Comparison of ENCODE assay signal across 7 cellular contexts in the genomic region with DNA sequence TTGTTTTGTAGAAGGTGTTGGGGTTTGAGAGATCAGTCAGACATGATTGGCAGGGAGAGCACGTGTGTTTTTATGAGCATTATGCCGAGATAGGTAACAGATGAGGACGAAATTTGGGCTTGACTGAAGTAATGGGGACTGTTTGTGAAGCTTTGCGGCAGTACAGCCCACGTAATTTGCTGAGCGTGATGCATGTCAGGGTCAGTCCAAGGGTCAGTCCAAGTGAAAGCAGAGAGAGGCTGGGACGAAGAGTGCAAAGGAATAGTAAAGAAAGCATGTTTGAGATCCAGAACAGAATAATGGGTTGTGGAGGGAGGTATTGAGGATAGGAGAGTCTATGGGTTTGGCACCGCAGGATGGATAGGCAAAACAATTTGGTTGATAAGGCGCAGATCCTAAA. TPM values are rescaled to one million over a fixed set of nuclear protein-coding genes. Genes with fewer than 3 reads are reported as not detected.
"Had no signal": no experiment of that assay in that cellular context is flagged by ENCODE, and none has a peak within 500 bp of the region (broad histone marks: within the 10 kb centered on the region; RNA-seq: fewer than 3 reads in every experiment).

No MANE protein-coding gene starts in this region.

RNA-seq across cellular contexts. Expression of a gene that starts 17.7 kb away (rescaled TPM):
- total RNA-seq: GM23248, GM23338, H1, H4, H7, H9, HFFc6 had no signal
- polyA plus RNA-seq: GM23248, GM23338, H1 had no signal

RNA-seq across cellular contexts. Expression of a gene that starts 34.2 kb away (rescaled TPM):
- total RNA-seq: GM23248, H1, H4, H7, H9, HFFc6 had no signal
- polyA plus RNA-seq: GM23248, GM23338, H1 had no signal
